ENCODE assay signal across 28 cellular contexts in the genomic region with DNA sequence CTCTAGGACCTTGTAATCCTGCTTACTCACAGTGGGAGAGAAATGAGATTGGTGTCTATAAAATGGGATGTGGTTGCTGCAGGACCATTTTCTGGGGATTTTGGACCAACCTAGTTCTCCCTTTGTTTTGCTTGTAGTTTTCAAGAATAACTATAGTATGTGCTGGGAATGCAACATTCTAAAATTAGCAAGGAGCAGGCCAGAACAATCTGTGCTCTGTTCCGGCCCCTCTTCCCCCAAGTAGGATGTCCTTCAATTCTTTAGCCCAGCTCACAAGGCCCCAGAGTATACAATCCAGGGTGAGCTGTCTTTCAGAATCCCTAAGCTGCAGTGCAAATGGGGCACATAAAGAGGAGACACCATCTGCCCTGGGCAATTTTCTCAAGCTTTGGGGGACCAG.
DNase-seq lines count a peak whose midpoint lies in the region; ATAC-seq and TF ChIP-seq lines count a peak whose summit lies in the region.
"Had no signal": no experiment of that assay in that cellular context is flagged by ENCODE, and none has a peak within 500 bp of the region (broad histone marks: within the 10 kb centered on the region; RNA-seq: fewer than 3 reads in every experiment).

No MANE protein-coding gene starts in this region.

- ATAC-seq in left ventricle myocardium superior (peak; percentile 60), HG03354 (IDR thresholded peaks at IDR 0.05; ENCODE audit: poor library complexity, severe bottlenecking, unreplicated experiment) (no peak)
- ATAC-seq: activated naive CD8-positive, alpha-beta T cell treated with anti-CD3 and anti-CD28 coated beads, Interleukin-2, amount 50 U/mL, for 24 hours; activated T-cell treated with anti-CD3 and anti-CD28 coated beads, Interleukin-2, amount 50 U/mL, for 4 hours; body of pancreas; K562; left colon had no signal

- H3K27ac Mint-ChIP-seq in chondrocyte (ENCODE audit: unreplicated experiment) (peak overlapping the region; percentile 42), endodermal cell (no peak overlapping the region)
- H3K27ac Mint-ChIP-seq in activated CD4-positive, alpha-beta memory T cell treated with anti-CD3 and anti-CD28 coated beads, Interleukin-2, amount 10 ng/mL, durations not matched to agents 7 days and 5 days = no peak overlapping the region
- H3K27ac Mint-ChIP-seq: activated CD4-positive, alpha-beta T cell treated with anti-CD3 and anti-CD28 coated beads, Interleukin-2, amount 10 ng/mL, durations not matched to agents 7 days and 5 days; activated naive CD8-positive, alpha-beta T cell treated with anti-CD3 and anti-CD28 coated beads, Interleukin-2, amount 50 U/mL, for 24 hours had no signal

- H3K9me3 Mint-ChIP-seq in chondrocyte (ENCODE audit: low read depth) = peaks cover 17% of the 10 kb centered on the region
- peaks cover 14% of the 10 kb centered on the region for H3K9me3 Mint-ChIP-seq in activated CD4-positive, alpha-beta memory T cell treated with anti-CD3 and anti-CD28 coated beads, Interleukin-2, amount 10 ng/mL, durations not matched to agents 7 days and 5 days
- peaks cover 20% of the 10 kb centered on the region for H3K9me3 Mint-ChIP-seq in endodermal cell

- H3K4me3 Mint-ChIP-seq in chondrocyte (ENCODE audit: unreplicated experiment) (no peak overlapping the region), endodermal cell (no peak overlapping the region)
- no peak overlapping the region for H3K4me3 Mint-ChIP-seq in activated CD4-positive, alpha-beta memory T cell treated with anti-CD3 and anti-CD28 coated beads, Interleukin-2, amount 10 ng/mL, durations not matched to agents 7 days and 5 days
- H3K4me3 Mint-ChIP-seq: activated CD4-positive, alpha-beta T cell treated with anti-CD3 and anti-CD28 coated beads, Interleukin-2, amount 10 ng/mL, durations not matched to agents 7 days and 5 days; activated naive CD8-positive, alpha-beta T cell treated with anti-CD3 and anti-CD28 coated beads, Interleukin-2, amount 50 U/mL, for 24 hours; activated T-cell treated with anti-CD3 and anti-CD28 coated beads, Interleukin-2, amount 50 U/mL, for 4 hours had no signal

- H3K36me3 ChIP-seq in skeletal muscle tissue (ENCODE audit: control insufficient read depth in 3 of 3, insufficient read depth in 3 of 3, low read length in 3 of 3) (no peaks in the 10 kb centered on the region), uterus (no peaks in the 10 kb centered on the region), endodermal cell (ENCODE audit: control insufficient read depth, insufficient read depth, low read length) (no peaks in the 10 kb centered on the region)
- H3K36me3 ChIP-seq: BLaER1 treated with 17β-estradiol and CSF1 and Interleukin-3, amounts not matched to agents 10 nM and 100 nM; prostate gland; upper lobe of left lung; WERI-Rb-1 had no signal

- POLR2A ChIA-PET in activated CD4-positive, alpha-beta memory T cell treated with anti-CD3 and anti-CD28 coated beads, Interleukin-2, amount 10 ng/mL, durations not matched to agents 7 days and 5 days (lab: Charles Lee) = no interaction called here

- H3K27ac ChIP-seq in skeletal muscle tissue (ENCODE audit: low read depth, low read length) (peak overlapping the region; percentile 21), uterus (no peak overlapping the region), endodermal cell (ENCODE audit: low read depth, low read length) (no peak overlapping the region)
- H3K27ac ChIP-seq: BLaER1 treated with 17β-estradiol and CSF1 and Interleukin-3, amounts not matched to agents 10 nM and 100 nM; body of pancreas; hepatocyte; prostate gland; skin epidermis; upper lobe of left lung; WERI-Rb-1 had no signal

- no peak for TF ChIP-seq POLR2A in uterus (IDR thresholded peaks at IDR 0.05)

- peaks cover 24% of the 10 kb centered on the region for H3K4me1 Mint-ChIP-seq in chondrocyte (ENCODE audit: low read depth)
- H3K4me1 Mint-ChIP-seq in activated CD4-positive, alpha-beta memory T cell treated with anti-CD3 and anti-CD28 coated beads, Interleukin-2, amount 10 ng/mL, durations not matched to agents 7 days and 5 days = no peaks in the 10 kb centered on the region
- peaks cover 25% of the 10 kb centered on the region for H3K4me1 Mint-ChIP-seq in endodermal cell
- H3K4me1 Mint-ChIP-seq: activated CD4-positive, alpha-beta T cell treated with anti-CD3 and anti-CD28 coated beads, Interleukin-2, amount 10 ng/mL, durations not matched to agents 7 days and 5 days; activated naive CD8-positive, alpha-beta T cell treated with anti-CD3 and anti-CD28 coated beads, Interleukin-2, amount 50 U/mL, for 24 hours had no signal

- CTCF ChIA-PET in activated CD4-positive, alpha-beta memory T cell treated with anti-CD3 and anti-CD28 coated beads, Interleukin-2, amount 10 ng/mL, durations not matched to agents 7 days and 5 days (lab: Charles Lee) = no interaction called here

- H3K36me3 Mint-ChIP-seq in chondrocyte (ENCODE audit: low read depth) = peaks cover 3% of the 10 kb centered on the region
- H3K36me3 Mint-ChIP-seq in activated CD4-positive, alpha-beta memory T cell treated with anti-CD3 and anti-CD28 coated beads, Interleukin-2, amount 10 ng/mL, durations not matched to agents 7 days and 5 days (ENCODE audit: low read depth) = no peaks in the 10 kb centered on the region
- peaks cover 5% of the 10 kb centered on the region for H3K36me3 Mint-ChIP-seq in endodermal cell (ENCODE audit: low read depth)

- intact Hi-C loops in left ventricle myocardium superior (cut with micrococcal nuclease) = loop anchor here (10.0 kb wide), 1 partner anchor 312 kb away; no protein-coding TSS in a partner anchor
- intact Hi-C loops in uterus (cut with DNase I; ENCODE audit: low total_unique reads) = no loop called here

- H3K4me3 ChIP-seq in skeletal muscle tissue (ENCODE audit: low read length in 3 of 3) (no peak overlapping the region), uterus (no peak overlapping the region), endodermal cell (ENCODE audit: low read length) (no peak overlapping the region)
- H3K4me3 ChIP-seq: BLaER1 treated with 17β-estradiol and CSF1 and Interleukin-3, amounts not matched to agents 10 nM and 100 nM; body of pancreas; hepatocyte; K562; prostate gland; skin epidermis; upper lobe of left lung had no signal

- TF ChIP-seq CTCF in chondrocyte (IDR thresholded peaks at IDR 0.05) = no peak
- TF ChIP-seq CTCF in uterus (IDR thresholded peaks at IDR 0.05) = no peak
- no peak for TF ChIP-seq CTCF in endodermal cell (conservative IDR thresholded peaks at IDR 0.05)

- H3K4me1 ChIP-seq in skeletal muscle tissue (ENCODE audit: control insufficient read depth in 3 of 3, insufficient read depth in 3 of 3, low read length in 3 of 3) (peaks cover 5 to 14% (median 8%) of the 10 kb centered on the region in 3 donors), uterus (no peaks in the 10 kb centered on the region), endodermal cell (ENCODE audit: control insufficient read depth, insufficient read depth, low read length) (no peaks in the 10 kb centered on the region)
- H3K4me1 ChIP-seq: BLaER1 treated with 17β-estradiol and CSF1 and Interleukin-3, amounts not matched to agents 10 nM and 100 nM; body of pancreas; prostate gland had no signal

- no peaks in the 10 kb centered on the region for H3K9me3 ChIP-seq in skeletal muscle tissue (ENCODE audit: control insufficient read depth in 3 of 3, low read length in 3 of 3)
- H3K9me3 ChIP-seq in uterus = no peaks in the 10 kb centered on the region
- H3K9me3 ChIP-seq in endodermal cell (ENCODE audit: control insufficient read depth, low read length) = peaks cover 21% of the 10 kb centered on the region
- H3K9me3 ChIP-seq: body of pancreas, prostate gland had no signal

- no peak overlapping the region for H3K9ac ChIP-seq in skeletal muscle tissue (ENCODE audit: low read depth in 1 of 3, low read length in 3 of 3)
- no peak overlapping the region for H3K9ac ChIP-seq in endodermal cell (ENCODE audit: extremely low read depth, low read length, poor library complexity, severe bottlenecking)
- H3K9ac ChIP-seq: BLaER1 treated with 17β-estradiol and CSF1 and Interleukin-3, amounts not matched to agents 10 nM and 100 nM had no signal

- H3K27me3 Mint-ChIP-seq in chondrocyte (ENCODE audit: low read depth) (no peaks in the 10 kb centered on the region), endodermal cell (ENCODE audit: insufficient read depth) (no peaks in the 10 kb centered on the region)
- H3K27me3 Mint-ChIP-seq in activated CD4-positive, alpha-beta memory T cell treated with anti-CD3 and anti-CD28 coated beads, Interleukin-2, amount 10 ng/mL, durations not matched to agents 7 days and 5 days = no peaks in the 10 kb centered on the region
- H3K27me3 Mint-ChIP-seq: activated CD4-positive, alpha-beta T cell treated with anti-CD3 and anti-CD28 coated beads, Interleukin-2, amount 10 ng/mL, durations not matched to agents 7 days and 5 days; activated naive CD8-positive, alpha-beta T cell treated with anti-CD3 and anti-CD28 coated beads, Interleukin-2, amount 50 U/mL, for 24 hours had no signal

- DNase-seq in LHCN-M2 (ENCODE audit: low read depth) (peak; percentile 66), chondrocyte (ENCODE audit: low spot score) (no peak), left ventricle myocardium superior (no peak), uterus (no peak), endodermal cell (no peak)
- DNase-seq in activated CD4-positive, alpha-beta memory T cell treated with anti-CD3 and anti-CD28 coated beads, Interleukin-2, amount 10 ng/mL, durations not matched to agents 7 days and 5 days = no peak
- DNase-seq: activated CD4-positive, alpha-beta T cell treated with anti-CD3 and anti-CD28 coated beads, Interleukin-2, amount 10 ng/mL, durations not matched to agents 7 days and 5 days; activated naive CD8-positive, alpha-beta T cell treated with anti-CD3 and anti-CD28 coated beads, Interleukin-2, amount 50 U/mL, for 24 hours; activated T-cell treated with anti-CD3 and anti-CD28 coated beads, Interleukin-2, amount 50 U/mL, for 4 hours; body of pancreas; DMS53; effector CD8-positive, alpha-beta T cell; foreskin fibroblast; H7; left colon; mesendoderm; NCI-H1436 treated with DMSO at 0.1 percent for 48 hours; NCI-H2107; NCI-H446; upper lobe of left lung; WERI-Rb-1 had no signal

- 95 to 100% methylated on average over 1 of the region's 1 CpG for WGBS in endodermal cell (ENCODE audit: insufficient coverage in 1 of 2, insufficient read length in 1 of 2), 2 experiments

- no peaks in the 10 kb centered on the region for H3K27me3 ChIP-seq in skeletal muscle tissue (ENCODE audit: control insufficient read depth in 3 of 3, insufficient read depth in 3 of 3, low read length in 3 of 3)
- H3K27me3 ChIP-seq in uterus = no peaks in the 10 kb centered on the region
- no peaks in the 10 kb centered on the region for H3K27me3 ChIP-seq in endodermal cell (ENCODE audit: control insufficient read depth, insufficient read depth, low read length, poor library complexity, severe bottlenecking)
- H3K27me3 ChIP-seq: BLaER1 treated with 17β-estradiol and CSF1 and Interleukin-3, amounts not matched to agents 10 nM and 100 nM; body of pancreas; hepatocyte; upper lobe of left lung had no signal
